In genomic region chr1:66284746-66285145, GRCh38 we compare ENCODE assay signal across 18 cellular contexts.
"Had no signal": no experiment of that assay in that cellular context is flagged by ENCODE, and none has a peak within 500 bp of the region (broad histone marks: within the 10 kb centered on the region; RNA-seq: fewer than 3 reads in every experiment).

No MANE protein-coding gene starts in this region.

- H3K27ac Mint-ChIP-seq: activated T-cell treated with anti-CD3 and anti-CD28 coated beads, Interleukin-2, amount 50 U/mL, for 24 hours; stimulated activated naive B cell treated with anti-CD40 and anti-IgM and Interleukin-4, amounts not matched to agents 10 μg/mL and 1 μg/mL and 100 μg/mL, for 72 hours had no signal

- H2AFZ ChIP-seq: hepatocyte had no signal

- H3K4me3 ChIP-seq: breast epithelium, hepatocyte, SK-N-MC, tibial artery had no signal

- H3K4me3 Mint-ChIP-seq: activated T-cell treated with anti-CD3 and anti-CD28 coated beads, Interleukin-2, amount 50 U/mL, for 24 hours; stimulated activated naive B cell treated with anti-CD40 and anti-IgM and Interleukin-4, amounts not matched to agents 10 μg/mL and 1 μg/mL and 100 μg/mL, for 72 hours had no signal

- DNase-seq: activated CD4-positive, alpha-beta T cell treated with anti-CD3 and anti-CD28 coated beads for 48 hours; activated effector memory CD4-positive, alpha-beta T cell treated with anti-CD3 and anti-CD28 coated beads, Interleukin-2, amount 50 U/mL, for 16 hours; activated T-cell treated with anti-CD3 and anti-CD28 coated beads, Interleukin-2, amount 50 U/mL, for 24 hours; anterior cingulate cortex; mammary epithelial cell; naive thymus-derived CD8-positive, alpha-beta T cell; posterior cingulate gyrus; stimulated activated CD4-positive, alpha-beta T cell treated with anti-CD3 and anti-CD28 coated beads, Interleukin-2, amount 100 ng/mL, for 48 hours; stimulated activated naive B cell treated with anti-CD40 and anti-IgM and Interleukin-4, amounts not matched to agents 10 μg/mL and 1 μg/mL and 100 μg/mL, for 72 hours; tibial artery had no signal

- H3K36me3 ChIP-seq: breast epithelium, tibial artery had no signal

- H3K9me3 Mint-ChIP-seq: activated T-cell treated with anti-CD3 and anti-CD28 coated beads, Interleukin-2, amount 50 U/mL, for 24 hours; naive thymus-derived CD8-positive, alpha-beta T cell had no signal

- H3K4me2 ChIP-seq: hepatocyte had no signal

- FAIRE-seq: keratinocyte, urothelium cell line had no signal

- H3K79me2 ChIP-seq: hepatocyte had no signal

- H3K9me3 ChIP-seq: breast epithelium, tibial artery had no signal

- H3K27me3 ChIP-seq: breast epithelium, hepatocyte, tibial artery had no signal

- H3K27ac ChIP-seq: hepatocyte, SK-N-MC had no signal

- H3K36me3 Mint-ChIP-seq: activated naive CD8-positive, alpha-beta T cell; naive thymus-derived CD8-positive, alpha-beta T cell; stimulated activated naive B cell treated with anti-CD40 and anti-IgM and Interleukin-4, amounts not matched to agents 10 μg/mL and 1 μg/mL and 100 μg/mL, for 72 hours had no signal

- ATAC-seq: esophagus mucosa; left lobe of liver; naive thymus-derived CD8-positive, alpha-beta T cell; stimulated activated naive B cell treated with anti-CD40 and anti-IgM and Interleukin-4, amounts not matched to agents 10 μg/mL and 1 μg/mL and 100 μg/mL, for 72 hours had no signal

- H3K27me3 Mint-ChIP-seq: activated naive CD8-positive, alpha-beta T cell; activated T-cell treated with anti-CD3 and anti-CD28 coated beads, Interleukin-2, amount 50 U/mL, for 24 hours; naive thymus-derived CD8-positive, alpha-beta T cell; stimulated activated naive B cell treated with anti-CD40 and anti-IgM and Interleukin-4, amounts not matched to agents 10 μg/mL and 1 μg/mL and 100 μg/mL, for 72 hours had no signal
